Comparison of ENCODE assay signal across 26 cellular contexts in genomic region chr12:25082628-25083027, GRCh38.
"Had no signal": no experiment of that assay in that cellular context is flagged by ENCODE, and none has a peak within 500 bp of the region (broad histone marks: within the 10 kb centered on the region; RNA-seq: fewer than 3 reads in every experiment).

No MANE protein-coding gene starts in this region.

- H3K4me1 ChIP-seq: left lung, lower lobe of right lung, pancreas, prostate gland, sigmoid colon, testis, thyroid gland, transverse colon, upper lobe of right lung had no signal

- DNase-seq: hippocampal formation; kidney glomerular epithelial cell; left cardiac atrium; left lung; lower lobe of right lung; mammary epithelial cell; mesenchymal stem cell; naive thymus-derived CD8-positive, alpha-beta T cell; nucleus accumbens; pancreas; retina; right cardiac atrium; sigmoid colon; small intestine; spleen; stimulated activated CD4-positive, alpha-beta T cell treated with anti-CD3 and anti-CD28 coated beads, Interleukin-2, amount 100 ng/mL, for 48 hours; stimulated activated CD4-positive, alpha-beta T cell treated with anti-CD3 and anti-CD28 coated beads, Interleukin-4, amount 100 ng/mL, for 4 hours; stimulated activated CD8-positive, alpha-beta memory T cell treated with anti-CD3 and anti-CD28 coated beads, Interleukin-4, amount 100 ng/mL, for 48 hours; stimulated activated naive CD4-positive, alpha-beta T cell treated with Interleukin-2 at 50 U/mL for 16 hours; stimulated activated naive CD8-positive, alpha-beta T cell treated with anti-CD3 and anti-CD28 coated beads, Interleukin-15, amount 100 ng/mL, for 72 hours; testis; thyroid gland; transverse colon; upper lobe of right lung had no signal

- H3K27me3 ChIP-seq: left lung, pancreas, sigmoid colon, spleen, testis, thyroid gland, transverse colon, upper lobe of right lung had no signal

- H3K4me3 ChIP-seq: left lung, lower lobe of right lung, pancreas, prostate gland, sigmoid colon, spleen, testis, thyroid gland, transverse colon, upper lobe of right lung had no signal

- ATAC-seq: left cardiac atrium; left lung; lower lobe of right lung; naive thymus-derived CD8-positive, alpha-beta T cell; pancreas; right cardiac atrium; stimulated activated memory B cell treated with anti-CD40 and anti-IgM and Interleukin-4, amounts not matched to agents 10 μg/mL and 1 μg/mL and 100 μg/mL, for 72 hours; stimulated activated naive CD8-positive, alpha-beta T cell treated with anti-CD3 and anti-CD28 coated beads, Interleukin-15, amount 100 ng/mL, for 72 hours; upper lobe of right lung had no signal

- H3K9me3 ChIP-seq: left lung, lower lobe of right lung, pancreas, prostate gland, sigmoid colon, spleen, testis, thyroid gland, transverse colon, upper lobe of right lung had no signal

- H3K27ac ChIP-seq: left lung, lower lobe of right lung, pancreas, prostate gland, sigmoid colon, spleen, testis, thyroid gland, transverse colon, upper lobe of right lung had no signal

- H3K36me3 ChIP-seq: prostate gland, sigmoid colon, thyroid gland, transverse colon had no signal
